ENCODE assay signal across 8 cellular contexts in genomic region chr11:10454902-10455631, GRCh38. TPM values are rescaled to one million over a fixed set of nuclear protein-coding genes. Genes with fewer than 3 reads are reported as not detected.
A peak's percentile ranks its signal among the peaks of the same experiment; 100 is the strongest.
DNase-seq lines count a peak whose midpoint lies in the region; ATAC-seq lines count a peak whose summit lies in the region.

AMPD3 (plus strand) TSS chr11:10455264; CDS start chr11:10461520, 6,256 bp downstream.

- DNase-seq in ELR (ENCODE audit: low read depth): peak; percentile 98
- peak; percentile 85 to 91 for DNase-seq in NCI-H526 (lab: John Stamatoyannopoulos, UW)
- peak; percentile 77 for DNase-seq in amniotic stem cell (lab: John Stamatoyannopoulos, UW)
- DNase-seq in left colon: no peak
- peak in 1 of 2 donors; percentile 55 for DNase-seq in stimulated activated naive CD8-positive, alpha-beta T cell treated with anti-CD3 and anti-CD28 coated beads, Interleukin-15, amount 100 ng/mL, for 72 hours

- H3K4me1 Mint-ChIP-seq in stimulated activated naive CD8-positive, alpha-beta T cell treated with anti-CD3 and anti-CD28 coated beads, Interleukin-15, amount 100 ng/mL, for 72 hours: peaks cover 90% of the 10 kb centered on the region

- no peaks in the 10 kb centered on the region for H3K27me3 Mint-ChIP-seq in stimulated activated naive CD8-positive, alpha-beta T cell treated with anti-CD3 and anti-CD28 coated beads, Interleukin-15, amount 100 ng/mL, for 72 hours

- no peaks in the 10 kb centered on the region for H3K9me3 Mint-ChIP-seq in stimulated activated naive CD8-positive, alpha-beta T cell treated with anti-CD3 and anti-CD28 coated beads, Interleukin-15, amount 100 ng/mL, for 72 hours

- peak; percentile 25 for ATAC-seq in HG02623 (IDR thresholded peaks at IDR 0.05; ENCODE audit: unreplicated experiment)
- ATAC-seq in left colon: no peak
- ATAC-seq in stimulated activated naive CD8-positive, alpha-beta T cell treated with anti-CD3 and anti-CD28 coated beads, Interleukin-15, amount 100 ng/mL, for 72 hours: peak; percentile 39
- no peak for ATAC-seq in GM19328 (IDR thresholded peaks at IDR 0.05; ENCODE audit: unreplicated experiment)
- no peak for ATAC-seq in GM19035 (IDR thresholded peaks at IDR 0.05; ENCODE audit: unreplicated experiment)

- intact Hi-C loops in left colon (cut with DNase I, micrococcal nuclease): no loop called here

- peak within 1 kb of the TSS; percentile 94 to 97 for H3K4me3 Mint-ChIP-seq in stimulated activated naive CD8-positive, alpha-beta T cell treated with anti-CD3 and anti-CD28 coated beads, Interleukin-15, amount 100 ng/mL, for 72 hours

- peak within 1 kb of the TSS; percentile 90 for H3K27ac Mint-ChIP-seq in stimulated activated naive CD8-positive, alpha-beta T cell treated with anti-CD3 and anti-CD28 coated beads, Interleukin-15, amount 100 ng/mL, for 72 hours

RNA-seq across cellular contexts. Expression of gene AMPD3, which starts in this region (rescaled TPM):
- 10 to 100 TPM; 12.0 to 15.0 TPM for total RNA-seq in left colon

Comparison
In these comparisons a context has a peak if more than half of its experiments do, and no peak if none do; other contexts are left out.
1. DNase-seq: peak in ELR (single experiment), NCI-H526 (2 of 2) and amniotic stem cell (single experiment); none in left colon (0 of 2).
2. ATAC-seq: peak in HG02623 (single experiment) and stimulated activated naive CD8-positive, alpha-beta T cell treated with anti-CD3 and anti-CD28 coated beads, Interleukin-15, amount 100 ng/mL, for 72 hours (single experiment); none in left colon (single experiment), GM19328 (single experiment) and GM19035 (single experiment).